8 cellular contexts compared by ENCODE assay signal in genomic region chrX:107684956-107685385, GRCh38. TPM values are rescaled to one million over a fixed set of nuclear protein-coding genes. Genes with fewer than 3 reads are reported as not detected.
DNase-seq lines count a peak whose midpoint lies in the region; ATAC-seq and TF ChIP-seq lines count a peak whose summit lies in the region.

No MANE protein-coding gene starts in this region.

- H3K27me3 ChIP-seq in BLaER1 (peaks cover 100% of the 10 kb centered on the region), heart left ventricle (peaks cover 0 to 5% (median 0%) of the 10 kb centered on the region in 9 donors)

- H3K9me3 ChIP-seq in BLaER1 (no peaks in the 10 kb centered on the region), heart left ventricle (no peaks in the 10 kb centered on the region)

- peak in 1 of 2 donors; percentile 33 for TF ChIP-seq POLR2A in heart left ventricle (IDR thresholded peaks at IDR 0.05)

- H3K4me2 ChIP-seq in BLaER1 = peak overlapping the region; percentile 48

- H3K36me3 ChIP-seq in BLaER1 (no peaks in the 10 kb centered on the region), heart left ventricle (no peaks in the 10 kb centered on the region)

- 52 to 71% (median 60%) methylated on average over 5 of the region's 5 CpGs for WGBS in heart left ventricle, 4 donors

- H3K4me3 ChIP-seq in BLaER1 (no peak overlapping the region), heart left ventricle (no peak overlapping the region)

- TF ChIP-seq CTCF in heart left ventricle (IDR thresholded peaks at IDR 0.05) = no peak

- H4K20me1 ChIP-seq in BLaER1 = no peaks in the 10 kb centered on the region; the same call in 1 of the 2 replicates

- ATAC-seq in GM19438 (IDR thresholded peaks at IDR 0.05; ENCODE audit: low read depth, unreplicated experiment) (peak; percentile 94), HG03432 (IDR thresholded peaks at IDR 0.05; ENCODE audit: unreplicated experiment) (peak; percentile 94), heart left ventricle (peak; percentile 84 to 94 (median 88))

- peak; percentile 77 for DNase-seq in UCSD-AML1 (lab: John Stamatoyannopoulos, UW; ENCODE audit: unreplicated experiment)
- DNase-seq in heart left ventricle = peak; percentile 61 to 81 (median 77)
- peak in 32 of 49 donors; percentile 0 to 52 (median 11) for DNase-seq in substantia nigra (lab: John Stamatoyannopoulos, UW)
- no peak for DNase-seq in DMS79 treated with DMSO at 0.1 percent for 48 hours (lab: John Stamatoyannopoulos, UW)
- no peak for DNase-seq in activated effector memory CD4-positive, alpha-beta T cell treated with Interleukin-2 at 50 U/mL for 16 hours

- H3K4me1 ChIP-seq in BLaER1 = peaks cover 32% of the 10 kb centered on the region
- H3K4me1 ChIP-seq in heart left ventricle = peaks cover 0 to 43% (median 16%) of the 10 kb centered on the region in 12 donors

- intact Hi-C loops in heart left ventricle (cut with DNase I) = no loop called here

- no peak overlapping the region for H3K9ac ChIP-seq in BLaER1

- H3K27ac ChIP-seq in BLaER1 (no peak overlapping the region), heart left ventricle (peak overlapping the region in 10 of 12 donors; percentile 8 to 71 (median 56)), substantia nigra (ENCODE audit: low read depth, low read length, poor library complexity, severe bottlenecking) (no peak overlapping the region)

RNA-seq across cellular contexts. Expression of gene PRPS1, which starts 56.7 kb away (rescaled TPM):
- total RNA-seq in heart left ventricle = 10 to 100 TPM; 19.4 to 32.0 (median 25.0) TPM
- 10 to 100 TPM in 1 of 2 donors, 1 to 10 TPM in 1; 7.2 to 41.0 TPM for polyA plus RNA-seq in heart left ventricle

Comparison
In these comparisons a context has a peak if more than half of its experiments do, and no peak if none do; other contexts are left out.
1. H3K27ac ChIP-seq: peak in heart left ventricle (10 of 12); none in BLaER1 (single experiment) and substantia nigra (single experiment).
2. DNase-seq: peak in UCSD-AML1 (single experiment), heart left ventricle (5 of 5) and substantia nigra (32 of 49); none in DMS79 treated with DMSO at 0.1 percent for 48 hours (single experiment) and activated effector memory CD4-positive, alpha-beta T cell treated with Interleukin-2 at 50 U/mL for 16 hours (single experiment).
3. Peak in every context shown above with its lines, with median percentiles within 50 percentile points of each other: ATAC-seq.